Comparison of ENCODE assay signal across 37 cellular contexts in the genomic region with DNA sequence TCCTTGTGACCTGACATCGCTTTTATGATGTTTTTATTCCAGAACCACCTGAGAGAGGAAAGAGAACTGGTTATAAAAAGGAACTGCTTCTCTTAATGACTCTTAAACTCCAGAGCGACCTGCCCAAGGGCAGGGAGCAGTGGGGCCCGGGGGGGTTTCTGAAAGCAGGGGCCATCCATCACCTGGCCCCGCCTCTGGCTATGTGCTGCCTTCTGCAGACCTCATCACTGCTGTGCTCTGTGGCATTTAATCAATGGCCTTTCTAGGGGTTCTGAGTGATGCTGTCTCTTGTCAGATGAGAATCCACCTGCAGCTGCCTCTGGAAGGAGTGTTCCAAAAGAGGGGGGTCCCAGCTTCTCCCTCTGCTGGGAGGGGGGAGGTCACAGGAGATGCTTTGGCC.
"Had no signal": no experiment of that assay in that cellular context is flagged by ENCODE, and none has a peak within 500 bp of the region (broad histone marks: within the 10 kb centered on the region; RNA-seq: fewer than 3 reads in every experiment).

No MANE protein-coding gene starts in this region.

- H3K36me3 ChIP-seq: ascending aorta, cardiac muscle cell had no signal

- H3K27me3 ChIP-seq: ascending aorta, cardiac muscle cell had no signal

- H3K4me1 ChIP-seq: ascending aorta had no signal

- H3K36me3 Mint-ChIP-seq: activated CD4-positive, alpha-beta memory T cell treated with anti-CD3 and anti-CD28 coated beads for 36 hours; activated naive CD4-positive, alpha-beta T cell treated with anti-CD3 and anti-CD28 coated beads, Interleukin-2, amount 50 U/mL, for 72 hours; activated naive CD8-positive, alpha-beta T cell treated with anti-CD3 and anti-CD28 coated beads, Interleukin-2, amount 10 ng/mL, durations not matched to agents 7 days and 5 days; brain had no signal

- H3K9me3 ChIP-seq: ascending aorta had no signal

- H3K27ac Mint-ChIP-seq: activated B cell treated with CpG ODN at 0.5 μM for 24 hours; activated CD4-positive, alpha-beta memory T cell treated with anti-CD3 and anti-CD28 coated beads for 36 hours; activated CD4-positive, alpha-beta T cell treated with anti-CD3 and anti-CD28 coated beads, Interleukin-2, amount 10 ng/mL, durations not matched to agents 24 days and 14 days; activated CD8-positive, alpha-beta T cell treated with anti-CD3 and anti-CD28 coated beads for 36 hours; activated naive CD4-positive, alpha-beta T cell treated with anti-CD3 and anti-CD28 coated beads for 36 hours; activated naive CD8-positive, alpha-beta T cell treated with anti-CD3 and anti-CD28 coated beads, Interleukin-2, amount 10 ng/mL, durations not matched to agents 7 days and 5 days; activated naive CD8-positive, alpha-beta T cell treated with anti-CD3 and anti-CD28 coated beads, Interleukin-2, amount 50 U/mL, for 24 hours; activated T-cell treated with anti-CD3 and anti-CD28 coated beads, Interleukin-2, amount 50 U/mL, for 72 hours; activated T-helper 1 cell treated with anti-CD3 and anti-CD28 coated beads, Interleukin-12 subunit alpha, Interleukin-12 subunit beta, Interleukin-2, Interleukin-4 antibody, amounts not matched to agents 30 ng/mL and 10 ng/mL and 1 ng/mL, durations not matched to agents 14 hours and 24 hours and 36 hours; activated T-helper 17 cell treated with anti-CD3 and anti-CD28 coated beads, Interleukin-2, amount 50 U/mL, for 72 hours; T-helper 1 cell treated with Interleukin-12 subunit alpha and Interleukin-12 subunit beta and Interleukin-4 antibody, amounts not matched to agents 30 μg/mL and 1 μg/mL, for 36 hours; T-helper 2 cell treated with Interferon-gamma antibody and Interleukin-4, amounts not matched to agents 5 μg/mL and 100 μg/mL, for 36 hours had no signal

- H3K27me3 Mint-ChIP-seq: activated CD4-positive, alpha-beta memory T cell treated with anti-CD3 and anti-CD28 coated beads for 36 hours; activated CD4-positive, alpha-beta T cell treated with anti-CD3 and anti-CD28 coated beads, Interleukin-2, amount 10 ng/mL, durations not matched to agents 24 days and 14 days; activated CD8-positive, alpha-beta T cell treated with anti-CD3 and anti-CD28 coated beads for 36 hours had no signal

- H3K4me1 Mint-ChIP-seq: activated B cell treated with CpG ODN at 0.5 μM for 24 hours; activated CD4-positive, alpha-beta T cell treated with anti-CD3 and anti-CD28 coated beads, Interleukin-2, amount 10 ng/mL, durations not matched to agents 24 days and 14 days; activated naive CD8-positive, alpha-beta T cell treated with anti-CD3 and anti-CD28 coated beads, Interleukin-2, amount 10 ng/mL, durations not matched to agents 7 days and 5 days; activated naive CD8-positive, alpha-beta T cell treated with anti-CD3 and anti-CD28 coated beads, Interleukin-2, amount 50 U/mL, for 24 hours; activated T-helper 17 cell treated with anti-CD3 and anti-CD28 coated beads, Interleukin-2, amount 50 U/mL, for 72 hours; central memory CD8-positive, alpha-beta T cell had no signal

- DNase-seq: activated B cell treated with CpG ODN at 0.5 μM for 24 hours; activated CD4-positive, alpha-beta memory T cell treated with anti-CD3 and anti-CD28 coated beads for 36 hours; activated CD4-positive, alpha-beta T cell treated with anti-CD3 and anti-CD28 coated beads for 4 hours; activated CD4-positive, alpha-beta T cell treated with anti-CD3 and anti-CD28 coated beads, Interleukin-2, amount 10 ng/mL, durations not matched to agents 24 days and 14 days; activated CD4-positive, alpha-beta T cell treated with anti-CD3 and anti-CD28 coated beads, Interleukin-2, amount 50 U/mL, for 1 hour; activated CD4-positive, alpha-beta T cell treated with anti-CD3 and anti-CD28 coated beads, Interleukin-2, amount 50 U/mL, for 4 hours; activated CD4-positive, CD25-positive, alpha-beta regulatory T cell treated with anti-CD3 and anti-CD28 coated beads, Interleukin-2, amount 50 U/mL, for 72 hours; activated CD8-positive, alpha-beta memory T cell treated with anti-CD3 and anti-CD28 coated beads, Interleukin-2, amount 50 U/mL, for 4 hours; activated CD8-positive, alpha-beta T cell treated with anti-CD3 and anti-CD28 coated beads for 36 hours; activated effector memory CD4-positive, alpha-beta T cell treated with anti-CD3 and anti-CD28 coated beads, Interleukin-2, amount 50 U/mL, for 16 hours; activated gamma-delta T cell treated with Interleukin-2 at 50 U/mL for 16 hours; activated naive CD4-positive, alpha-beta T cell; activated naive CD4-positive, alpha-beta T cell treated with anti-CD3 and anti-CD28 coated beads for 36 hours; activated naive CD4-positive, alpha-beta T cell treated with anti-CD3 and anti-CD28 coated beads, Interleukin-2, amount 50 U/mL, for 16 hours; activated naive CD8-positive, alpha-beta T cell treated with anti-CD3 and anti-CD28 coated beads, Interleukin-2, amount 10 ng/mL, durations not matched to agents 7 days and 5 days; activated naive CD8-positive, alpha-beta T cell treated with anti-CD3 and anti-CD28 coated beads, Interleukin-2, amount 50 U/mL, for 24 hours; activated T-cell treated with anti-CD3 and anti-CD28 coated beads for 4 hours; activated T-cell treated with anti-CD3 and anti-CD28 coated beads, Interleukin-2, amount 50 U/mL, for 1 hour; activated T-cell treated with anti-CD3 and anti-CD28 coated beads, Interleukin-2, amount 50 U/mL, for 4 hours; activated T-cell treated with anti-CD3 and anti-CD28 coated beads, Interleukin-2, amount 50 U/mL, for 72 hours; amygdala; anterior cingulate cortex; caudate nucleus; cerebellar nuclear complex; T-helper 1 cell; T-helper 2 cell; T-helper 9 cell had no signal

- H3K4me3 Mint-ChIP-seq: activated B cell treated with CpG ODN at 0.5 μM for 24 hours; activated CD4-positive, alpha-beta memory T cell treated with anti-CD3 and anti-CD28 coated beads for 36 hours; activated CD4-positive, alpha-beta T cell treated with anti-CD3 and anti-CD28 coated beads, Interleukin-2, amount 10 ng/mL, durations not matched to agents 24 days and 14 days; activated CD8-positive, alpha-beta T cell treated with anti-CD3 and anti-CD28 coated beads for 36 hours; activated naive CD4-positive, alpha-beta T cell treated with anti-CD3 and anti-CD28 coated beads for 36 hours; activated naive CD8-positive, alpha-beta T cell treated with anti-CD3 and anti-CD28 coated beads, Interleukin-2, amount 10 ng/mL, durations not matched to agents 7 days and 5 days; activated naive CD8-positive, alpha-beta T cell treated with anti-CD3 and anti-CD28 coated beads, Interleukin-2, amount 50 U/mL, for 24 hours; activated T-cell treated with anti-CD3 and anti-CD28 coated beads, Interleukin-2, amount 50 U/mL, for 4 hours; activated T-cell treated with anti-CD3 and anti-CD28 coated beads, Interleukin-2, amount 50 U/mL, for 72 hours; activated T-helper 1 cell treated with anti-CD3 and anti-CD28 coated beads, Interleukin-12 subunit alpha, Interleukin-12 subunit beta, Interleukin-2, Interleukin-4 antibody, amounts not matched to agents 30 ng/mL and 10 ng/mL and 1 ng/mL, durations not matched to agents 14 hours and 24 hours and 36 hours; activated T-helper 17 cell treated with anti-CD3 and anti-CD28 coated beads, Interleukin-2, amount 50 U/mL, for 72 hours; central memory CD8-positive, alpha-beta T cell; T-helper 1 cell treated with Interleukin-12 subunit alpha and Interleukin-12 subunit beta and Interleukin-4 antibody, amounts not matched to agents 30 μg/mL and 1 μg/mL, for 36 hours; T-helper 2 cell treated with Interferon-gamma antibody and Interleukin-4, amounts not matched to agents 5 μg/mL and 100 μg/mL, for 36 hours had no signal

- H3K4me3 ChIP-seq: ascending aorta, cardiac muscle cell had no signal

- H3K27ac ChIP-seq: ascending aorta, cardiac muscle cell, VCaP had no signal

- ATAC-seq: activated CD8-positive, alpha-beta T cell treated with anti-CD3 and anti-CD28 coated beads for 36 hours; activated naive CD4-positive, alpha-beta T cell treated with anti-CD3 and anti-CD28 coated beads, Interleukin-2, amount 50 U/mL, for 72 hours; activated naive CD8-positive, alpha-beta T cell treated with anti-CD3 and anti-CD28 coated beads, Interleukin-2, amount 50 U/mL, for 24 hours; activated T-cell treated with anti-CD3 and anti-CD28 coated beads, Interleukin-2, amount 50 U/mL, for 4 hours; activated T-cell treated with anti-CD3 and anti-CD28 coated beads, Interleukin-2, amount 50 U/mL, for 72 hours; activated T-helper 17 cell treated with anti-CD3 and anti-CD28 coated beads, Interleukin-2, amount 50 U/mL, for 72 hours had no signal

- H3K9me3 Mint-ChIP-seq: activated B cell treated with CpG ODN at 0.5 μM for 24 hours; activated CD4-positive, alpha-beta memory T cell treated with anti-CD3 and anti-CD28 coated beads for 36 hours; activated CD4-positive, alpha-beta T cell treated with anti-CD3 and anti-CD28 coated beads, Interleukin-2, amount 10 ng/mL, durations not matched to agents 24 days and 14 days; activated CD8-positive, alpha-beta T cell treated with anti-CD3 and anti-CD28 coated beads for 36 hours; activated naive CD4-positive, alpha-beta T cell treated with anti-CD3 and anti-CD28 coated beads for 36 hours; activated naive CD4-positive, alpha-beta T cell treated with anti-CD3 and anti-CD28 coated beads, Interleukin-2, amount 50 U/mL, for 72 hours; activated naive CD8-positive, alpha-beta T cell treated with anti-CD3 and anti-CD28 coated beads, Interleukin-2, amount 10 ng/mL, durations not matched to agents 7 days and 5 days; activated naive CD8-positive, alpha-beta T cell treated with anti-CD3 and anti-CD28 coated beads, Interleukin-2, amount 50 U/mL, for 24 hours; activated T-cell treated with anti-CD3 and anti-CD28 coated beads, Interleukin-2, amount 50 U/mL, for 4 hours; activated T-cell treated with anti-CD3 and anti-CD28 coated beads, Interleukin-2, amount 50 U/mL, for 72 hours; activated T-helper 1 cell treated with anti-CD3 and anti-CD28 coated beads, Interleukin-12 subunit alpha, Interleukin-12 subunit beta, Interleukin-2, Interleukin-4 antibody, amounts not matched to agents 30 ng/mL and 10 ng/mL and 1 ng/mL, durations not matched to agents 14 hours and 24 hours and 36 hours; activated T-helper 17 cell treated with anti-CD3 and anti-CD28 coated beads, Interleukin-2, amount 50 U/mL, for 72 hours; central memory CD8-positive, alpha-beta T cell; T-helper 1 cell treated with Interleukin-12 subunit alpha and Interleukin-12 subunit beta and Interleukin-4 antibody, amounts not matched to agents 30 μg/mL and 1 μg/mL, for 36 hours; T-helper 2 cell treated with Interferon-gamma antibody and Interleukin-4, amounts not matched to agents 5 μg/mL and 100 μg/mL, for 36 hours had no signal
